23 cellular contexts compared by ENCODE assay signal in the genomic region with DNA sequence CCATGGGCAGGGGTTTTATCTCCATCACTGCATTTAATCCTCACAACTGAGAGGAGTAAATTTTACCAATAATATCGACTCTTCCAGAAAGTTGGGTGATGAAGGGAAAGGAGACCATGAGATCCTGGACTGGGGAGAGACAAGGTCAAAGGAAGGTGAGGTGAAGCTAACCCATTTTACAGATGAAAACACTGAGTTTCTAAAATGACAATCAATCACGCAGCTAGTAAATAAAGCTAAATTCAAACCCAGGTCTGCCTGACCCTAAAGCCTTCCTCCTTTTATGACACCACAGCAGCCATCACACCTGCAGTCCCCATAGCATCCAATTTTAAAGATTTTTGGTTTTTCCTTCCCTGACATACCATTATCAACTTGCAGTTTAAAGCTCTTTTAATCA.
"Had no signal": no experiment of that assay in that cellular context is flagged by ENCODE, and none has a peak within 500 bp of the region (broad histone marks: within the 10 kb centered on the region; RNA-seq: fewer than 3 reads in every experiment).

No MANE protein-coding gene starts in this region.

- H3K9me3 ChIP-seq: colonic mucosa, esophagus squamous epithelium, gastrocnemius medialis, heart right ventricle, left lung, lower lobe of right lung, mucosa of descending colon had no signal

- ATAC-seq: effector memory CD8-positive, alpha-beta T cell; esophagus mucosa; gastrocnemius medialis; heart right ventricle; left cardiac atrium; left lung; left ventricle myocardium superior; lower lobe of right lung; mucosa of descending colon had no signal

- H3K4me3 Mint-ChIP-seq: dendritic cell treated with granulocyte-macrophage colony-stimulating factor and Interleukin-4, amounts not matched to agents 40 ng/mL and 50 ng/mL, for 4 days; effector memory CD8-positive, alpha-beta T cell; endodermal cell; mesothelial cell of epicardium had no signal

- H3K4me1 ChIP-seq: colonic mucosa, esophagus squamous epithelium, gastrocnemius medialis, heart right ventricle, left lung, lower lobe of right lung had no signal

- DNase-seq: colonic mucosa; cortex of kidney; effector CD8-positive, alpha-beta T cell; effector memory CD8-positive, alpha-beta T cell; endodermal cell; erythroblast; esophagus squamous epithelium; foreskin fibroblast; foreskin melanocyte; gastrocnemius medialis; glutamatergic neuron; heart right ventricle; hippocampal formation; left cardiac atrium; left lung; left ventricle myocardium superior; lower lobe of right lung; mesenchymal stem cell; mucosa of descending colon had no signal

- H3K27ac Mint-ChIP-seq: dendritic cell treated with granulocyte-macrophage colony-stimulating factor and Interleukin-4, amounts not matched to agents 40 ng/mL and 50 ng/mL, for 4 days; effector memory CD8-positive, alpha-beta T cell; endodermal cell; mesothelial cell of epicardium had no signal

- H3K27ac ChIP-seq: colonic mucosa, epithelial cell of prostate, esophagus squamous epithelium, gastrocnemius medialis, heart right ventricle, left lung, lower lobe of right lung had no signal

- H3K9me3 Mint-ChIP-seq: dendritic cell treated with granulocyte-macrophage colony-stimulating factor and Interleukin-4, amounts not matched to agents 40 ng/mL and 50 ng/mL, for 4 days; effector memory CD8-positive, alpha-beta T cell; endodermal cell; mesothelial cell of epicardium had no signal

- H3K4me1 Mint-ChIP-seq: endodermal cell, mesothelial cell of epicardium had no signal

- H3K36me3 ChIP-seq: colonic mucosa, esophagus squamous epithelium, gastrocnemius medialis, heart right ventricle, left lung, lower lobe of right lung had no signal

- H3K4me3 ChIP-seq: colonic mucosa, esophagus squamous epithelium, gastrocnemius medialis, heart right ventricle, left lung, lower lobe of right lung, mucosa of descending colon had no signal

- H3K36me3 Mint-ChIP-seq: mesothelial cell of epicardium had no signal
